Comparison of ENCODE assay signal across 10 cellular contexts in the genomic region with DNA sequence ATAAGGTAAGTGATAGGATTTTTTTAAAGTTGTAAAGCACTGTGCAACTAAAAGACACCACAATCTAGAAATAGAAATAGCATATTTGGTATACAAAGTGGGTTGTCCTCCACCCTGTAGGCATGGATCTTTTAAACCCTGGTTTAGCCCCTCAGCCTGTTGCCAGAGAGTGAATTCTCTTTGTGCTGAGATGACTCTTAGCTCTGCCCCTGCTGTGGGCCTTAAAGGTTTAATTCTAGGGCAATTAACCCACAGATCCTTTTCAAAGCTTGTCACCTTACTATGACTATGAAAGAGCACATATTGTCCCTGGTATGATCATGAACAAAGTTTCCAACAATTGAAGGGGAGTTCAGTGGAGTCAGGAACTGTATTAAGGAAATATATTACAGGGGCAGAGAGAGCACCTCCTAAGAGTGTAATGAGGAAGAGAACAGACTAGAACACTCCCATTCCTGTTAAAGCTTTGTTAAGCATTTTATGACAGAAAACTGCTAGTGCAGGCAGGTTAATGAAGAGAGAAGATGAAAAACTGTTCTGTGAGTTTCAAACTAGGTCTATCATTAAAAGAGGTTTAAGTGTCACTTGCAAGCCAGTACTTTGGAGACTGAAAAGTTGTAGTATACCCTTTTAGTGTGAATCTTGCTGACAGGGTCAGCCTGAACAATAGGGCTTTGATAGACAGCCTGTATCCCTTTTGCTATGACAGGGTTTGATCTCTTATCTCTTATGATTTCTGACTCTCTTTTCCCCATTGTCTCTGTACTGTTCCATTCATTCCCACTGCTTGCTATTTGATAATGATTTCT.
DNase-seq lines count a peak whose midpoint lies in the region; ATAC-seq, FAIRE-seq and TF ChIP-seq lines count a peak whose summit lies in the region.
"Had no signal": no experiment of that assay in that cellular context is flagged by ENCODE, and none has a peak within 500 bp of the region (broad histone marks: within the 10 kb centered on the region; RNA-seq: fewer than 3 reads in every experiment).

No MANE protein-coding gene starts in this region.

- H4K20me1 ChIP-seq in GM23248 (ENCODE audit: insufficient read depth) (no peaks in the 10 kb centered on the region), KMS-11 (ENCODE audit: insufficient read depth) (no peaks in the 10 kb centered on the region), HepG2 (ENCODE audit: insufficient read depth, low read length) (no peaks in the 10 kb centered on the region)

- H2AFZ ChIP-seq in GM23248 (peak overlapping the region; percentile 60), KMS-11 (ENCODE audit: low read depth) (peak overlapping the region; percentile 1; the same call in 1 of the 2 replicates), HepG2 (ENCODE audit: low read length) (no peak overlapping the region)

- H3K27ac ChIP-seq in GM23248 = peak overlapping the region; percentile 88
- peak overlapping the region; percentile 36; the same call in 1 of the 2 replicates for H3K27ac ChIP-seq in KMS-11
- no peak overlapping the region for H3K27ac ChIP-seq in HepG2 (ENCODE audit: extremely low read length, insufficient read depth, low read length)
- H3K27ac ChIP-seq in heart right ventricle = no peak overlapping the region

- no peak for TF ChIP-seq CTCF in KMS-11 (conservative IDR thresholded peaks at IDR 0.05; ENCODE audit: low read depth, low read length)
- no peak for TF ChIP-seq CTCF in HepG2 (CRISPR knock-in tag; IDR thresholded peaks at IDR 0.05)
- no peak for TF ChIP-seq CTCF in heart right ventricle (IDR thresholded peaks at IDR 0.05)

- H3K27ac Mint-ChIP-seq in activated naive CD8-positive, alpha-beta T cell = peak overlapping the region; percentile 83
- H3K27ac Mint-ChIP-seq: brain, progenitor cell of endocrine pancreas had no signal

- H3K9me3 Mint-ChIP-seq in activated naive CD8-positive, alpha-beta T cell (ENCODE audit: low read depth) = no peaks in the 10 kb centered on the region
- H3K9me3 Mint-ChIP-seq: brain had no signal

- no TSS peak for BruUV-seq in HepG2 (replicated peaks; lab: Mats Ljungman, UMichigan)

- CTCF ChIA-PET in HepG2 (lab: Yijun Ruan, JAX; ENCODE audit: low intra/inter-chr PET ratio, low total read pairs) = no interaction called here

- DNase-seq in GM23248 (no peak), HepG2 (ENCODE audit: low spot score) (peak; percentile 21), KG1 (lab: John Stamatoyannopoulos, UW) (no peak), NCI-H1048 (lab: John Stamatoyannopoulos, UW) (no peak), heart right ventricle (no peak)
- DNase-seq: activated CD4-positive, alpha-beta T cell treated with anti-CD3 and anti-CD28 coated beads, Interleukin-2, amount 50 U/mL, for 48 hours had no signal

- no peak for TF ChIP-seq POLR2A in HepG2 (IDR thresholded peaks at IDR 0.05; ENCODE audit: insufficient read depth in 1 of 2, low read depth in 2 of 2, low read length in 2 of 2)

- H3K4me1 ChIP-seq in GM23248 (ENCODE audit: insufficient read depth) (peaks cover 44% of the 10 kb centered on the region), KMS-11 (ENCODE audit: low read depth, poor library complexity, severe bottlenecking) (peaks cover 21% of the 10 kb centered on the region), HepG2 (ENCODE audit: insufficient read depth, low read length) (peaks cover 26% of the 10 kb centered on the region), heart right ventricle (peaks cover 0 to 20% (median 0%) of the 10 kb centered on the region in 9 donors)

- TF ChIP-seq RAD21 in HepG2 (CRISPR knock-in tag; IDR thresholded peaks at IDR 0.05) = no peak

- TF ChIP-seq EP300 in HepG2 (IDR thresholded peaks at IDR 0.05; ENCODE audit: low read depth in 2 of 2, low read length in 2 of 2) (no peak), HepG2 (CRISPR knock-in tag; IDR thresholded peaks at IDR 0.05; ENCODE audit: borderline replicate concordance) (no peak)

- peaks cover 23% of the 10 kb centered on the region for H3K4me1 Mint-ChIP-seq in activated naive CD8-positive, alpha-beta T cell (ENCODE audit: low read depth)
- H3K4me1 Mint-ChIP-seq: brain had no signal

- no peaks in the 10 kb centered on the region for H3K9me3 ChIP-seq in GM23248 (ENCODE audit: low read depth)
- H3K9me3 ChIP-seq in HepG2 (ENCODE audit: low read length) = no peaks in the 10 kb centered on the region
- H3K9me3 ChIP-seq in heart right ventricle = no peaks in the 10 kb centered on the region

- H3K27me3 ChIP-seq in GM23248 (replicated peaks; ENCODE audit: insufficient read depth) (no peaks in the 10 kb centered on the region), KMS-11 (ENCODE audit: insufficient read depth, low read depth) (no peaks in the 10 kb centered on the region), HepG2 (ENCODE audit: control insufficient read depth in 1 of 2, insufficient read depth in 2 of 2, low read length in 2 of 2) (no peaks in the 10 kb centered on the region), heart right ventricle (no peaks in the 10 kb centered on the region)

- H3K79me2 ChIP-seq in GM23248 (ENCODE audit: insufficient read depth) = peaks cover 21% of the 10 kb centered on the region
- H3K79me2 ChIP-seq in KMS-11 (ENCODE audit: insufficient read depth, low read depth) = no peaks in the 10 kb centered on the region
- no peaks in the 10 kb centered on the region for H3K79me2 ChIP-seq in HepG2 (ENCODE audit: insufficient read depth, low read length)

- in situ Hi-C loops in GM23248 (cut with MboI) = no loop called here
- in situ Hi-C loops in HepG2 (cut with HindIII; ENCODE audit: extremely low pct_ligation_motif_present, low pct_unique_long_range_greater_than_20kb) = no loop called here

- ATAC-seq in HepG2 (peak; percentile 31; the same call in 1 of the 3 replicates), heart right ventricle (no peak)

- H3F3A ChIP-seq in GM23248 (ENCODE audit: insufficient read depth) = peaks cover 22% of the 10 kb centered on the region

- no peak for FAIRE-seq in HepG2 (lab: Jason Lieb, UNC)

- H3K4me2 ChIP-seq in GM23248 (ENCODE audit: unreplicated experiment) = peak overlapping the region; percentile 67
- H3K4me2 ChIP-seq in KMS-11 = 0 out of 2 replicates have a peak overlapping the region, but pooled peaks have one; percentile 31
- no peak overlapping the region for H3K4me2 ChIP-seq in HepG2 (ENCODE audit: low read depth, low read length)

- POLR2A ChIA-PET in HepG2 (lab: Yijun Ruan, JAX) = no interaction called here

- H3K36me3 Mint-ChIP-seq in activated naive CD8-positive, alpha-beta T cell = no peaks in the 10 kb centered on the region
- H3K36me3 Mint-ChIP-seq: brain had no signal

- H3K36me3 ChIP-seq in GM23248 (ENCODE audit: low read depth) (no peaks in the 10 kb centered on the region), KMS-11 (ENCODE audit: insufficient read depth) (no peaks in the 10 kb centered on the region), HepG2 (replicated peaks in 1 of 2; ENCODE audit: control insufficient read depth in 1 of 2, insufficient read depth in 2 of 2, low read length in 2 of 2) (no peaks in the 10 kb centered on the region), heart right ventricle (no peaks in the 10 kb centered on the region)

- intact Hi-C loops in HepG2 (cut with micrococcal nuclease; ENCODE audit: unreplicated experiment) (no loop called here), heart right ventricle (cut with DNase I) (no loop called here)

- H3K9me2 ChIP-seq in GM23248 (ENCODE audit: insufficient read depth) = no peaks in the 10 kb centered on the region

- peak overlapping the region; percentile 20 for H3K9ac ChIP-seq in GM23248
- H3K9ac ChIP-seq in KMS-11 = no peak overlapping the region
- H3K9ac ChIP-seq in HepG2 (ENCODE audit: insufficient read depth, low read depth, low read length) = no peak overlapping the region

- no peak overlapping the region for H3K4me3 Mint-ChIP-seq in activated naive CD8-positive, alpha-beta T cell
- H3K4me3 Mint-ChIP-seq: brain had no signal

- no peak overlapping the region for H3K4me3 ChIP-seq in GM23248
- no peak overlapping the region for H3K4me3 ChIP-seq in KMS-11 (IDR thresholded peaks at IDR 0.05; ENCODE audit: insufficient read depth, low read depth, low read length)
- H3K4me3 ChIP-seq in HepG2 (replicated peaks in 1 of 3; ENCODE audit: insufficient read depth in 1 of 3, low read depth in 2 of 3, low read length in 3 of 3) = no peak overlapping the region
- H3K4me3 ChIP-seq in heart right ventricle = no peak overlapping the region

- H3K27me3 Mint-ChIP-seq in activated naive CD8-positive, alpha-beta T cell = no peaks in the 10 kb centered on the region
- H3K27me3 Mint-ChIP-seq: progenitor cell of endocrine pancreas had no signal

TF ChIP-seq in HepG2, 621 proteins besides CTCF, POLR2A, EP300 and RAD21:
- TF ChIP-seq SOX5 (CRISPR knock-in tag; IDR thresholded peaks at IDR 0.05; ENCODE audit: borderline replicate concordance) = peak; percentile 40; the same call in 1 of the 2 replicates
- TF ChIP-seq FOXK2 (IDR thresholded peaks at IDR 0.05) = no peak
- TF ChIP-seq, protein P1, sequence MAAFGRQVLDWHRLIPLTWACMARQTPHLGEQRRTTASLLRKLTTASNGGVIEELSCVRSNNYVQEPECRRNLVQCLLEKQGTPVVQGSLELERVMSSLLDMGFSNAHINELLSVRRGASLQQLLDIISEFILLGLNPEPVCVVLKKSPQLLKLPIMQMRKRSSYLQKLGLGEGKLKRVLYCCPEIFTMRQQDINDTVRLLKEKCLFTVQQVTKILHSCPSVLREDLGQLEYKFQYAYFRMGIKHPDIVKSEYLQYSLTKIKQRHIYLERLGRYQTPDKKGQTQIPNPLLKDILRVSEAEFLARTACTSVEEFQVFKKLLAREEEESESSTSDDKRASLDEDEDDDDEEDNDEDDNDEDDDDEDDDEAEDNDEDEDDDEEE (CRISPR knock-in tag; IDR thresholded peaks at IDR 0.05) = no peak
- no peak for TF ChIP-seq TBX2 (CRISPR knock-in tag; IDR thresholded peaks at IDR 0.05; ENCODE audit: borderline replicate concordance)
- no peak for TF ChIP-seq ZNF878 (CRISPR knock-in tag; IDR thresholded peaks at IDR 0.05)
- TF ChIP-seq SOX13 (IDR thresholded peaks at IDR 0.05) = no peak
- peak in 1 of 2 experiments; percentile 71; a peak in 2 of 4 replicates for TF ChIP-seq SOX13 (CRISPR knock-in tag; conservative IDR thresholded peaks at IDR 0.05 in 1 of 2, IDR thresholded peaks at IDR 0.05 in 1 of 2)

Comparison
In these comparisons a context has a peak if more than half of its experiments do, and no peak if none do; other contexts are left out.
1. H3K27ac ChIP-seq: peak in GM23248 (single experiment) and KMS-11 (single experiment); none in HepG2 (single experiment) and heart right ventricle (0 of 10).